7 cellular contexts compared by ENCODE assay signal in the genomic region with DNA sequence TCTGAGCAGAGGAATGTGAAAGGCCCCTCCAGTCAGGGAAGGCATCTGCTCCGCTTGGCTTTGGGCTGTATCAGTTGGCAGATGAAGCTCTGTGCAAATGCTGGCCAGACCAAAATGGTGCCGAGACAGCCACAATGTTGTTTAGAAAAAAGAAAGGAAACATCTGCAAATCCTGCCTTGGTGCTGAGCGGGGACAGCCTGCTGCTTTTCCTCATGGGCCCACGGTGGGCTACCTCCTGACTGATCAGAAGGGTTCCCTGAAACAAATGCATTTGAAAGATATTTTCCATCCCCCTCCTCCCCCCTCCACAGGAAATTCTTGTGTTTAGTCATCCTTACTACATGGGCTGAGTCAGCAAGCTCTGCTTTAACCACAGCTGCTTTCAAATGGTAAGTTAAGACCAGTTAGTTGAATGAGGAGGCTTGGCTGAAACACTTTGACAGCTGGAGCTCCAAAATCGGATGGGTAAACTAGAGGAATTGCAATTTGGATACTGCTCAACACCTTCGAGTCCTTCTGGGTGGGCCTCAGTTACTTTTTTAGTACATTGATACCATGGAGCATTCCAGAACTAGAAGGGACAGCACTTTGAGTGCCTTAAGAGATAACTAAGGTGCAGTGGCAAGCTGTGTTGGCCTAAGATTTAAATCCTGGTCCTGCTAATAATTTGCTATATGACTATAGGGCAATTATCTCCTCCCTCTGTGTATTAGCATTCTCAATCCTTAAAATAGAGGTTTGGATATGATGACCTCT. TPM values are rescaled to one million over a fixed set of nuclear protein-coding genes. Genes with fewer than 3 reads are reported as not detected.
DNase-seq lines count a peak whose midpoint lies in the region; ATAC-seq and TF ChIP-seq lines count a peak whose summit lies in the region.

No MANE protein-coding gene starts in this region.

- TF ChIP-seq POLR2A in sigmoid colon (IDR thresholded peaks at IDR 0.05) = no peak

- H3K27me3 Mint-ChIP-seq in nephron progenitor cell (ENCODE audit: low read depth, poor library complexity) = peaks cover 4% of the 10 kb centered on the region

- WGBS in sigmoid colon, 2 donors = 36 to 60% methylated on average over 6 of the region's 6 CpGs

- H3K27ac ChIP-seq in sigmoid colon = no peak overlapping the region

- H3K27ac Mint-ChIP-seq in nephron progenitor cell = peak overlapping the region; percentile 35

- H3K4me3 Mint-ChIP-seq in nephron progenitor cell = no peak overlapping the region

- TF ChIP-seq EP300 in Ishikawa (IDR thresholded peaks at IDR 0.05; ENCODE audit: borderline replicate concordance) (no peak), sigmoid colon (IDR thresholded peaks at IDR 0.05) (no peak)

- TF ChIP-seq RAD21 in Ishikawa (IDR thresholded peaks at IDR 0.05; ENCODE audit: low read depth) = no peak

- ATAC-seq in GM18502 (IDR thresholded peaks at IDR 0.05; ENCODE audit: poor library complexity, unreplicated experiment) = peak; percentile 90
- peak; percentile 96 for ATAC-seq in GM21717 (IDR thresholded peaks at IDR 0.05; ENCODE audit: unreplicated experiment)

- no peaks in the 10 kb centered on the region for H3K36me3 Mint-ChIP-seq in nephron progenitor cell (ENCODE audit: low read depth)

- H3K9me3 Mint-ChIP-seq in nephron progenitor cell = peaks cover 27% of the 10 kb centered on the region

- DNase-seq in amniotic stem cell (lab: John Stamatoyannopoulos, UW) = peak; percentile 48
- no peak for DNase-seq in nephron progenitor cell
- DNase-seq in COLO668 (lab: John Stamatoyannopoulos, UW; ENCODE audit: unreplicated experiment) = no peak
- no peak for DNase-seq in sigmoid colon

- H3K4me1 ChIP-seq in sigmoid colon = no peaks in the 10 kb centered on the region

- intact Hi-C loops in sigmoid colon (cut with DNase I) = no loop called here

- H3K4me1 Mint-ChIP-seq in nephron progenitor cell = peaks cover 17% of the 10 kb centered on the region

- no peaks in the 10 kb centered on the region for H3K27me3 ChIP-seq in sigmoid colon

- no peak for TF ChIP-seq CTCF in nephron progenitor cell (IDR thresholded peaks at IDR 0.05)
- no peak for TF ChIP-seq CTCF in sigmoid colon (IDR thresholded peaks at IDR 0.05)

- no peaks in the 10 kb centered on the region for H3K9me3 ChIP-seq in sigmoid colon

- no peaks in the 10 kb centered on the region for H3K36me3 ChIP-seq in sigmoid colon

- no peak overlapping the region for H3K4me3 ChIP-seq in sigmoid colon

TF ChIP-seq in Ishikawa, 13 proteins besides CTCF, POLR2A, EP300 and RAD21:
- no peak for TF ChIP-seq CREB1 (IDR thresholded peaks at IDR 0.05; ENCODE audit: low read depth)
- TF ChIP-seq TEAD4 (IDR thresholded peaks at IDR 0.05) = peak; percentile 63; the same call in 1 of the 2 replicates

RNA-seq across cellular contexts. Expression of a gene that starts 36.0 kb away (rescaled TPM):
- 1 to 10 TPM in 1 of 4 donors, not detected in 3; 1.4 TPM for total RNA-seq in sigmoid colon
- polyA plus RNA-seq in sigmoid colon = under 1 TPM in 1 of 3 donors, not detected in 2; 0.06 TPM
